Comparison of ENCODE assay signal across 14 cellular contexts in genomic region chr3:73614385-73614784, GRCh38. TPM values are rescaled to one million over a fixed set of nuclear protein-coding genes. Genes with fewer than 3 reads are reported as not detected.
A peak's percentile ranks its signal among the peaks of the same experiment; 100 is the strongest.
DNase-seq lines count a peak whose midpoint lies in the region; ATAC-seq and TF ChIP-seq lines count a peak whose summit lies in the region.
"Had no signal": no experiment of that assay in that cellular context is flagged by ENCODE, and none has a peak within 500 bp of the region (broad histone marks: within the 10 kb centered on the region; RNA-seq: fewer than 3 reads in every experiment).

No MANE protein-coding gene starts in this region.

- H3K9me3 ChIP-seq in left ventricle myocardium inferior (replicated peaks) (no peaks in the 10 kb centered on the region), sigmoid colon (no peaks in the 10 kb centered on the region)
- H3K9me3 ChIP-seq: vagina had no signal

- no peaks in the 10 kb centered on the region for H3K9me3 Mint-ChIP-seq in HFFc6
- H3K9me3 Mint-ChIP-seq: activated naive CD4-positive, alpha-beta T cell treated with anti-CD3 and anti-CD28 coated beads, Interleukin-2, amount 50 U/mL, for 24 hours; H9 had no signal

- H3K4me3 Mint-ChIP-seq in HFFc6: no peak overlapping the region
- H3K4me3 Mint-ChIP-seq: activated naive CD4-positive, alpha-beta T cell treated with anti-CD3 and anti-CD28 coated beads, Interleukin-2, amount 50 U/mL, for 24 hours; H9 had no signal

- H3K4me1 Mint-ChIP-seq in HFFc6 (ENCODE audit: low read depth): peaks cover 64% of the 10 kb centered on the region
- H3K4me1 Mint-ChIP-seq: activated naive CD4-positive, alpha-beta T cell treated with anti-CD3 and anti-CD28 coated beads, Interleukin-2, amount 50 U/mL, for 24 hours had no signal

- H3K4me1 ChIP-seq in left ventricle myocardium inferior: peaks cover 94% of the 10 kb centered on the region
- H3K4me1 ChIP-seq in sigmoid colon: peaks cover 0 to 99% (median 96%) of the 10 kb centered on the region in 4 donors
- H3K4me1 ChIP-seq: foreskin keratinocyte had no signal

- H3K27ac ChIP-seq in left ventricle myocardium inferior (replicated peaks) (peak overlapping the region; percentile 96), sigmoid colon (peak overlapping the region; percentile 71 to 96 (median 94))
- H3K27ac ChIP-seq: foreskin keratinocyte, vagina had no signal

- intact Hi-C loops in left ventricle myocardium inferior (cut with micrococcal nuclease) (no loop called here), sigmoid colon (cut with DNase I) (no loop called here)

- no peak for ATAC-seq in GM19397 (IDR thresholded peaks at IDR 0.05; ENCODE audit: unreplicated experiment)
- no peak for ATAC-seq in HG03469 (IDR thresholded peaks at IDR 0.05; ENCODE audit: unreplicated experiment)
- ATAC-seq: foreskin keratinocyte had no signal

- H3K4me3 ChIP-seq in left ventricle myocardium inferior (peak overlapping the region; percentile 10), sigmoid colon (no peak overlapping the region)
- H3K4me3 ChIP-seq: vagina had no signal

- TF ChIP-seq CTCF in HFFc6 (IDR thresholded peaks at IDR 0.05): no peak
- TF ChIP-seq CTCF in left ventricle myocardium inferior (IDR thresholded peaks at IDR 0.05; ENCODE audit: borderline replicate concordance): peak; percentile 30
- TF ChIP-seq CTCF in sigmoid colon (IDR thresholded peaks at IDR 0.05): no peak
- TF ChIP-seq CTCF in GM13976 (IDR thresholded peaks at IDR 0.05; ENCODE audit: borderline replicate concordance, control extremely low read depth, extremely low read depth, insufficient read depth, missing control alignments): no peak

- 0 out of 2 replicates have a peak overlapping the region, but pooled peaks have one; percentile 4 for H3K27ac Mint-ChIP-seq in HFFc6
- H3K27ac Mint-ChIP-seq: activated naive CD4-positive, alpha-beta T cell treated with anti-CD3 and anti-CD28 coated beads, Interleukin-2, amount 50 U/mL, for 24 hours had no signal

- in situ Hi-C loops in GM13976 (cut with MboI; ENCODE audit: low sequenced_read_pairs, unreplicated experiment): no loop called here

- peaks cover 7% of the 10 kb centered on the region; the same call in 1 of the 2 replicates for H3K36me3 Mint-ChIP-seq in HFFc6 (ENCODE audit: low read depth)
- H3K36me3 Mint-ChIP-seq: activated naive CD4-positive, alpha-beta T cell treated with anti-CD3 and anti-CD28 coated beads, Interleukin-2, amount 50 U/mL, for 24 hours had no signal

- H3K27me3 ChIP-seq in left ventricle myocardium inferior (ENCODE audit: low read depth): no peaks in the 10 kb centered on the region
- H3K27me3 ChIP-seq in sigmoid colon: no peaks in the 10 kb centered on the region
- H3K27me3 ChIP-seq: vagina had no signal

- H3K36me3 ChIP-seq in left ventricle myocardium inferior (no peaks in the 10 kb centered on the region), sigmoid colon (no peaks in the 10 kb centered on the region)
- H3K36me3 ChIP-seq: vagina had no signal

- peak; percentile 62 for DNase-seq in HFFc6
- peak; percentile 87 for DNase-seq in astrocyte of the hippocampus (ENCODE audit: low read depth, low spot score)
- no peak for DNase-seq in left ventricle myocardium inferior
- peak; percentile 83 for DNase-seq in sigmoid colon
- DNase-seq in NK-92 treated with Interleukin-12 subunit alpha and Interleukin-12 subunit beta, amount 100 ng/mL, for 24 hours (lab: John Stamatoyannopoulos, UW): no peak
- DNase-seq in GM13976 (ENCODE audit: low spot score): no peak
- DNase-seq: activated CD4-positive, alpha-beta T cell treated with anti-CD3 and anti-CD28 coated beads for 48 hours; foreskin keratinocyte; H9; NCI-H1694 treated with DMSO at 0.1 percent for 48 hours had no signal

- H3K27me3 Mint-ChIP-seq in HFFc6 (ENCODE audit: insufficient read depth): no peaks in the 10 kb centered on the region

- TF ChIP-seq EP300 in sigmoid colon (IDR thresholded peaks at IDR 0.05): no peak

- no peak for TF ChIP-seq POLR2A in sigmoid colon (IDR thresholded peaks at IDR 0.05)

- WGBS in sigmoid colon, 2 donors: 73 to 79% methylated on average over 3 of the region's 3 CpGs

RNA-seq across cellular contexts. Expression of gene PDZRN3, which starts 10.4 kb away (rescaled TPM):
- total RNA-seq in HFFc6 (2021; fragmentation: NEBNext Ultra II Directional; extraction: Animal tissue kit (Norgen Biotek cat#: 25700)): 10 to 100 TPM; 15.1 to 18.5 (median 16.7) TPM
- total RNA-seq in left ventricle myocardium inferior (114 TPM), sigmoid colon (100 to 1,000 TPM; 172 to 209 (median 206) TPM)
- polyA plus RNA-seq in sigmoid colon: 10 to 100 TPM in 1 of 3 donors, 1 to 10 TPM in 2; 7.2 to 16.1 (median 9.0) TPM
- polyA plus RNA-seq: foreskin keratinocyte had no signal

Comparison
In these comparisons a context has a peak if more than half of its experiments do, and no peak if none do; other contexts are left out.
1. DNase-seq: peak in HFFc6 (single experiment), astrocyte of the hippocampus (single experiment) and sigmoid colon (single experiment); none in left ventricle myocardium inferior (single experiment), NK-92 treated with Interleukin-12 subunit alpha and Interleukin-12 subunit beta, amount 100 ng/mL, for 24 hours (single experiment) and GM13976 (single experiment).